ENCODE assay signal across 8 cellular contexts in genomic region chr6:31829633-31830492, GRCh38. TPM values are rescaled to one million over a fixed set of nuclear protein-coding genes. Genes with fewer than 3 reads are reported as not detected.
DNase-seq lines count a peak whose midpoint lies in the region; ATAC-seq, FAIRE-seq and TF ChIP-seq lines count a peak whose summit lies in the region.

No MANE protein-coding gene starts in this region.

- no peaks in the 10 kb centered on the region for H3K9me1 ChIP-seq in keratinocyte (ENCODE audit: control insufficient read depth, extremely low read depth, insufficient read depth, low read length)

- peaks cover 24% of the 10 kb centered on the region for H3K4me1 ChIP-seq in keratinocyte (ENCODE audit: control insufficient read depth, extremely low read depth, insufficient read depth, low read length)

- H3K27me3 Mint-ChIP-seq in stimulated activated naive B cell treated with anti-CD40 and anti-IgM and Interleukin-4, amounts not matched to agents 10 μg/mL and 1 μg/mL and 100 μg/mL, for 72 hours = no peaks in the 10 kb centered on the region

- peaks cover 27% of the 10 kb centered on the region for H3K79me2 ChIP-seq in keratinocyte (ENCODE audit: control insufficient read depth, insufficient read depth, low read length)

- H3K4me3 ChIP-seq in astrocyte of the spinal cord (ENCODE audit: low read depth, low read length) = peak overlapping the region; percentile 72
- peak overlapping the region; percentile 74 to 97 (median 89) for H3K4me3 ChIP-seq in keratinocyte (ENCODE audit: control insufficient read depth in 2 of 3, extremely low read depth in 1 of 3, insufficient read depth in 2 of 3, low read depth in 1 of 3, low read length in 3 of 3)

- H2AFZ ChIP-seq in keratinocyte (ENCODE audit: control insufficient read depth, low read length) = no peak overlapping the region

- dilution Hi-C loops in keratinocyte (cut with MboI; ENCODE audit: extremely low pct_ligation_motif_present, low sequenced_read_pairs) = no loop called here

- H4K20me1 ChIP-seq in keratinocyte (ENCODE audit: control insufficient read depth, extremely low read depth, insufficient read depth, low read length) = peaks cover 4% of the 10 kb centered on the region

- peak overlapping the region; percentile 50 for H3K27ac ChIP-seq in keratinocyte (ENCODE audit: control insufficient read depth, insufficient read depth, low read length)

- no peaks in the 10 kb centered on the region for H3K9me3 Mint-ChIP-seq in stimulated activated naive B cell treated with anti-CD40 and anti-IgM and Interleukin-4, amounts not matched to agents 10 μg/mL and 1 μg/mL and 100 μg/mL, for 72 hours

- no peak for FAIRE-seq in keratinocyte (lab: Jason Lieb, UNC)

- H3K4me2 ChIP-seq in keratinocyte (ENCODE audit: control insufficient read depth, extremely low read depth, insufficient read depth, low read depth, low read length) = peak overlapping the region; percentile 84

- peak overlapping the region; percentile 88 to 90 for H3K4me3 Mint-ChIP-seq in stimulated activated naive B cell treated with anti-CD40 and anti-IgM and Interleukin-4, amounts not matched to agents 10 μg/mL and 1 μg/mL and 100 μg/mL, for 72 hours

- peaks cover 3 to 5% of the 10 kb centered on the region in 2 donors for H3K36me3 Mint-ChIP-seq in stimulated activated naive B cell treated with anti-CD40 and anti-IgM and Interleukin-4, amounts not matched to agents 10 μg/mL and 1 μg/mL and 100 μg/mL, for 72 hours

- CTCF ChIA-PET in GM10248 (lab: Yijun Ruan, JAX) = interaction anchor here (0.7 to 2.0 kb wide), 30 partner anchors 9 to 335 kb away, joined by 3 to 7 read pairs (median 4); partner anchors contain the start of genes ABHD16A, ATP6V1G2, DDX39B and HSPA1A

- H3K27ac Mint-ChIP-seq in stimulated activated naive B cell treated with anti-CD40 and anti-IgM and Interleukin-4, amounts not matched to agents 10 μg/mL and 1 μg/mL and 100 μg/mL, for 72 hours = peak overlapping the region; percentile 86

- peak overlapping the region; percentile 73 for H3K9ac ChIP-seq in keratinocyte (ENCODE audit: control insufficient read depth, extremely low read depth, insufficient read depth, low read length)

- peak; percentile 52 for DNase-seq in ACHN
- peak; percentile 32 for DNase-seq in GM10248 (ENCODE audit: extremely low spot score)
- peak; percentile 70 for DNase-seq in NCI-H69 (lab: John Stamatoyannopoulos, UW)
- DNase-seq in astrocyte of the spinal cord (ENCODE audit: low read depth, low spot score) = peak; percentile 69
- no peak for DNase-seq in keratinocyte (ENCODE audit: low read depth, low spot score)
- no peak for DNase-seq in stimulated activated naive B cell treated with anti-CD40 and anti-IgM and Interleukin-4, amounts not matched to agents 10 μg/mL and 1 μg/mL and 100 μg/mL, for 72 hours
- DNase-seq in occipital lobe (lab: John Stamatoyannopoulos, UW) = no peak

- no peaks in the 10 kb centered on the region for H3K9me3 ChIP-seq in keratinocyte (ENCODE audit: control insufficient read depth, low read depth, low read length)

- in situ Hi-C loops in ACHN (cut with HindIII; ENCODE audit: low pct_ligation_motif_present, low pct_unique_long_range_greater_than_20kb, low sequenced_read_pairs) = no loop called here
- in situ Hi-C loops in astrocyte of the spinal cord (cut with HindIII; ENCODE audit: low sequenced_read_pairs) = no loop called here

- TF ChIP-seq CTCF in GM10248 (IDR thresholded peaks at IDR 0.05; ENCODE audit: control extremely low read depth, extremely low read depth, low read depth, missing control alignments) (peak; percentile 25), astrocyte of the spinal cord (IDR thresholded peaks at IDR 0.05; ENCODE audit: low read depth, low read length) (peak; percentile 24), keratinocyte (optimal IDR thresholded peaks at IDR 0.05 in 1 of 3, IDR thresholded peaks at IDR 0.05 in 1 of 3, conservative IDR thresholded peaks at IDR 0.05 in 1 of 3; ENCODE audit: extremely low read depth in 1 of 3, insufficient read depth in 2 of 3, low read length in 3 of 3) (no peak)

- POLR2A ChIA-PET in GM10248 (lab: Yijun Ruan, JAX) = interaction anchor here (0.5 to 2.1 kb wide), 8 partner anchors 9 to 559 kb away, joined by 3 to 14 read pairs (median 6); partner anchors contain the start of genes HSPA1A, HSPA1L, MSH5 and NEU1

- H3K4me1 Mint-ChIP-seq in stimulated activated naive B cell treated with anti-CD40 and anti-IgM and Interleukin-4, amounts not matched to agents 10 μg/mL and 1 μg/mL and 100 μg/mL, for 72 hours = peaks cover 19 to 51% of the 10 kb centered on the region in 2 donors

- H3K36me3 ChIP-seq in keratinocyte (ENCODE audit: control insufficient read depth in 2 of 2, extremely low read depth in 1 of 2, insufficient read depth in 2 of 2, low read length in 2 of 2) = no peaks in the 10 kb centered on the region

- H3K27me3 ChIP-seq in keratinocyte (ENCODE audit: control insufficient read depth, extremely low read depth, insufficient read depth, low read length) = no peaks in the 10 kb centered on the region

- no peak for ATAC-seq in stimulated activated naive B cell treated with anti-CD40 and anti-IgM and Interleukin-4, amounts not matched to agents 10 μg/mL and 1 μg/mL and 100 μg/mL, for 72 hours (replicated peaks)
- no peak for ATAC-seq in HG03045 (IDR thresholded peaks at IDR 0.05; ENCODE audit: unreplicated experiment)

RNA-seq across cellular contexts. Expression of gene HSPA1B, which starts 2.3 kb away (rescaled TPM):
- 33.5 to 65.8 TPM (median 48.1 TPM) in 3 replicates for polyA plus RNA-seq in keratinocyte
- 466 TPM for polyA plus RNA-seq in keratinocyte (2011; ENCODE audit: low read depth)
- polyA plus RNA-seq in keratinocyte (2011; cell fraction: cytosol; rRNA removed) = 25.5 and 35.7 TPM in 2 replicates
- polyA plus RNA-seq in keratinocyte (2011; cell fraction: nucleus; rRNA removed) = 107 and 118 TPM in 2 replicates
- polyA plus RNA-seq in keratinocyte (2012; ENCODE audit: low replicate concordance) = 88.4 and 366 TPM in 2 replicates
- polyA minus RNA-seq in keratinocyte = 56.1 to 86.6 TPM (median 65.9 TPM) in 3 replicates
- polyA minus RNA-seq in keratinocyte (2011; cell fraction: cytosol; rRNA and poly(A)+ RNA removed) = 89.0 TPM
- 125 and 143 TPM in 2 replicates for polyA minus RNA-seq in keratinocyte (2011; cell fraction: nucleus; rRNA and poly(A)+ RNA removed)
- total RNA-seq in occipital lobe = 121 TPM

RNA-seq across cellular contexts. Expression of gene HSPA1A, which starts 14.5 kb away (rescaled TPM):
- 95.5 to 142 TPM (median 110 TPM) in 3 replicates for polyA plus RNA-seq in keratinocyte
- polyA plus RNA-seq in keratinocyte (2011; ENCODE audit: low read depth) = 543 TPM
- 58.1 and 98.7 TPM in 2 replicates for polyA plus RNA-seq in keratinocyte (2011; cell fraction: cytosol; rRNA removed)
- 269 and 283 TPM in 2 replicates for polyA plus RNA-seq in keratinocyte (2011; cell fraction: nucleus; rRNA removed)
- polyA plus RNA-seq in keratinocyte (2012; ENCODE audit: low replicate concordance) = 215 and 387 TPM in 2 replicates
- polyA minus RNA-seq in keratinocyte = 56.7 to 205 TPM (median 64.7 TPM) in 3 replicates
- polyA minus RNA-seq in keratinocyte (2011; cell fraction: cytosol; rRNA and poly(A)+ RNA removed) = 139 TPM
- 212 and 216 TPM in 2 replicates for polyA minus RNA-seq in keratinocyte (2011; cell fraction: nucleus; rRNA and poly(A)+ RNA removed)
- 117 TPM for total RNA-seq in occipital lobe

RNA-seq across cellular contexts. Expression of gene HSPA1L, which starts 14.8 kb away (rescaled TPM):
- polyA plus RNA-seq in keratinocyte = 0.31 to 0.60 TPM (median 0.54 TPM) in 3 replicates
- 1.1 TPM for polyA plus RNA-seq in keratinocyte (2011; ENCODE audit: low read depth)
- polyA plus RNA-seq in keratinocyte (2011; cell fraction: cytosol; rRNA removed) = 0.30 and 0.49 TPM in 2 replicates
- polyA plus RNA-seq in keratinocyte (2011; cell fraction: nucleus; rRNA removed) = 0.61 and 0.88 TPM in 2 replicates
- polyA plus RNA-seq in keratinocyte (2012; ENCODE audit: low replicate concordance) = 0.47 and 0.97 TPM in 2 replicates
- 0.35 to 0.82 TPM (median 0.73 TPM) in 3 replicates for polyA minus RNA-seq in keratinocyte
- not detected for polyA minus RNA-seq in keratinocyte (2011; cell fraction: cytosol; rRNA and poly(A)+ RNA removed)
- 1.2 TPM in 1 of 2 replicates, not detected in the other for polyA minus RNA-seq in keratinocyte (2011; cell fraction: nucleus; rRNA and poly(A)+ RNA removed)
- total RNA-seq in occipital lobe = 4.4 TPM

RNA-seq across cellular contexts. Expression of gene LSM2, which starts 23.1 kb away (rescaled TPM):
- 34.4 to 84.1 TPM (median 46.5 TPM) in 3 replicates for polyA plus RNA-seq in keratinocyte
- polyA plus RNA-seq in keratinocyte (2011; ENCODE audit: low read depth) = 18.7 TPM
- polyA plus RNA-seq in keratinocyte (2011; cell fraction: cytosol; rRNA removed) = 65.3 and 72.5 TPM in 2 replicates
- 14.3 and 16.3 TPM in 2 replicates for polyA plus RNA-seq in keratinocyte (2011; cell fraction: nucleus; rRNA removed)
- 44.6 and 69.2 TPM in 2 replicates for polyA plus RNA-seq in keratinocyte (2012; ENCODE audit: low replicate concordance)
- 33.6 to 70.1 TPM (median 49.5 TPM) in 3 replicates for polyA minus RNA-seq in keratinocyte
- 27.6 TPM for polyA minus RNA-seq in keratinocyte (2011; cell fraction: cytosol; rRNA and poly(A)+ RNA removed)
- polyA minus RNA-seq in keratinocyte (2011; cell fraction: nucleus; rRNA and poly(A)+ RNA removed) = 4.2 and 6.5 TPM in 2 replicates
- 22.9 TPM for total RNA-seq in occipital lobe

RNA-seq across cellular contexts. Expression of gene NEU1, which starts 32.8 kb away (rescaled TPM):
- polyA plus RNA-seq in keratinocyte = 27.9 to 44.4 TPM (median 38.6 TPM) in 3 replicates
- 27.7 TPM for polyA plus RNA-seq in keratinocyte (2011; ENCODE audit: low read depth)
- 21.5 and 26.6 TPM in 2 replicates for polyA plus RNA-seq in keratinocyte (2011; cell fraction: cytosol; rRNA removed)
- 57.0 and 60.0 TPM in 2 replicates for polyA plus RNA-seq in keratinocyte (2011; cell fraction: nucleus; rRNA removed)
- polyA plus RNA-seq in keratinocyte (2012; ENCODE audit: low replicate concordance) = 22.5 and 56.8 TPM in 2 replicates
- 21.8 to 42.7 TPM (median 38.9 TPM) in 3 replicates for polyA minus RNA-seq in keratinocyte
- 29.5 TPM for polyA minus RNA-seq in keratinocyte (2011; cell fraction: cytosol; rRNA and poly(A)+ RNA removed)
- polyA minus RNA-seq in keratinocyte (2011; cell fraction: nucleus; rRNA and poly(A)+ RNA removed) = 28.9 and 29.7 TPM in 2 replicates
- 20.3 TPM for total RNA-seq in occipital lobe

Comparison
In these comparisons a context has a peak if more than half of its experiments do, and no peak if none do; other contexts are left out.
1. DNase-seq: peak in ACHN (single experiment), GM10248 (single experiment), NCI-H69 (single experiment) and astrocyte of the spinal cord (single experiment); none in keratinocyte (single experiment), stimulated activated naive B cell treated with anti-CD40 and anti-IgM and Interleukin-4, amounts not matched to agents 10 μg/mL and 1 μg/mL and 100 μg/mL, for 72 hours (single experiment) and occipital lobe (single experiment).
2. CTCF ChIP-seq: peak in GM10248 (single experiment) and astrocyte of the spinal cord (single experiment); none in keratinocyte (0 of 3).